ENCODE assay signal across 8 cellular contexts in the genomic region with DNA sequence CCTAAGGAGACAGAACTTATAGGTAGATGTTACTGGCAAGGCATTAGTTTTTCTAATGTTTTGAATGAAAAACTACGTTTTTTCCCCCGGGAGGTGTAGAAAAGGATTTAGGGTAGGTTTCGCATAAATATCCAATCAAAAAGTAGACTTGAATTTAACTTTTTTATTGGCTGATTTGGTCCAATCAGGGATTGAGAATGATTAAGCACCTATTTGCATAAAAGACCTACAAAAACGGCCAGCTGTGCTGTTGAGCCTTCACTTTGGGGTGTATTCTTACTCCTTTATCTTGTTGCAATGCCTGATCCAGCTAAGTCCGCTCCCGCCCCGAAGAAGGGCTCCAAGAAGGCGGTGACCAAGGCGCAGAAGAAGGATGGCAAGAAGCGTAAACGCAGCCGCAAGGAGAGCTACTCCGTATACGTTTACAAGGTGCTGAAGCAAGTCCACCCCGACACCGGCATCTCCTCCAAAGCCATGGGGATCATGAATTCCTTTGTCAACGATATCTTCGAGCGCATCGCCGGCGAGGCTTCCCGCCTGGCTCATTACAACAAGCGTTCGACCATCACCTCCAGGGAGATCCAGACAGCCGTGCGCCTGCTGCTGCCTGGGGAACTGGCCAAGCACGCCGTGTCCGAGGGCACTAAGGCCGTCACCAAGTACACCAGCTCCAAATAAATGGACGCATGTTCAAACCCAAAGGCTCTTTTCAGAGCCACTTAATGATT.
DNase-seq lines count a peak whose midpoint lies in the region; ATAC-seq, FAIRE-seq and TF ChIP-seq lines count a peak whose summit lies in the region.

No MANE protein-coding gene starts in this region.

- H3K9me3 ChIP-seq in keratinocyte (ENCODE audit: control insufficient read depth, low read depth, low read length) = no peaks in the 10 kb centered on the region

- no peaks in the 10 kb centered on the region for H3K79me2 ChIP-seq in keratinocyte (ENCODE audit: control insufficient read depth, insufficient read depth, low read length)

- POLR2A ChIA-PET in GM10248 (lab: Yijun Ruan, JAX) = interaction anchor here (0.6 to 3.1 kb wide), 25 partner anchors 9 to 1642 kb away, joined by 3 to 45 read pairs (median 5); a partner anchor contains a TSS

- dilution Hi-C loops in keratinocyte (cut with MboI; ENCODE audit: extremely low pct_ligation_motif_present, low sequenced_read_pairs) = no loop called here

- H2AFZ ChIP-seq in keratinocyte (ENCODE audit: control insufficient read depth, low read length) = peak overlapping the region; percentile 88

- no peaks in the 10 kb centered on the region for H3K36me3 ChIP-seq in keratinocyte (ENCODE audit: control insufficient read depth in 2 of 2, extremely low read depth in 1 of 2, insufficient read depth in 2 of 2, low read length in 2 of 2)

- H3K9me1 ChIP-seq in keratinocyte (ENCODE audit: control insufficient read depth, extremely low read depth, insufficient read depth, low read length) = no peaks in the 10 kb centered on the region

- peak overlapping the region; percentile 74 for H3K27ac ChIP-seq in keratinocyte (ENCODE audit: control insufficient read depth, insufficient read depth, low read length)

- DNase-seq in GM10248 (ENCODE audit: extremely low spot score) = peak; percentile 76
- DNase-seq in NCI-H146 treated with DMSO at 0.1 percent for 48 hours (lab: John Stamatoyannopoulos, UW; ENCODE audit: unreplicated experiment) = peak; percentile 96
- DNase-seq in UCSD-AML1 (lab: John Stamatoyannopoulos, UW; ENCODE audit: unreplicated experiment) = peak; percentile 58
- DNase-seq in central memory CD4-positive, alpha-beta T cell = peak; percentile 74
- DNase-seq in keratinocyte (ENCODE audit: low read depth, low spot score) = no peak
- DNase-seq in stimulated activated CD4-positive, alpha-beta T cell treated with anti-CD3 and anti-CD28 coated beads, Interleukin-2, amount 100 ng/mL, for 48 hours = peak; percentile 51 to 58
- DNase-seq in occipital lobe (lab: John Stamatoyannopoulos, UW) = no peak

- peaks cover 9% of the 10 kb centered on the region for H3K4me1 ChIP-seq in keratinocyte (ENCODE audit: control insufficient read depth, extremely low read depth, insufficient read depth, low read length)

- H3K4me3 ChIP-seq in keratinocyte (ENCODE audit: control insufficient read depth in 2 of 3, extremely low read depth in 1 of 3, insufficient read depth in 2 of 3, low read depth in 1 of 3, low read length in 3 of 3) = peak overlapping the region; percentile 59 to 73 (median 70)

- peak; percentile 5 for FAIRE-seq in keratinocyte (lab: Jason Lieb, UNC)

- H3K4me2 ChIP-seq in keratinocyte (ENCODE audit: control insufficient read depth, extremely low read depth, insufficient read depth, low read depth, low read length) = peak overlapping the region; percentile 96

- CTCF ChIA-PET in GM10248 (lab: Yijun Ruan, JAX) = interaction anchor here (0.9 to 4.0 kb wide), 14 partner anchors 10 to 225 kb away, joined by 3 to 39 read pairs (median 5); a partner anchor contains a TSS

- H3K27me3 ChIP-seq in keratinocyte (ENCODE audit: control insufficient read depth, extremely low read depth, insufficient read depth, low read length) = no peaks in the 10 kb centered on the region

- no peaks in the 10 kb centered on the region for H4K20me1 ChIP-seq in keratinocyte (ENCODE audit: control insufficient read depth, extremely low read depth, insufficient read depth, low read length)

- no peak for TF ChIP-seq CTCF in GM10248 (IDR thresholded peaks at IDR 0.05; ENCODE audit: control extremely low read depth, extremely low read depth, low read depth, missing control alignments)
- TF ChIP-seq CTCF in keratinocyte (optimal IDR thresholded peaks at IDR 0.05 in 1 of 3, IDR thresholded peaks at IDR 0.05 in 1 of 3, conservative IDR thresholded peaks at IDR 0.05 in 1 of 3; ENCODE audit: extremely low read depth in 1 of 3, insufficient read depth in 2 of 3, low read length in 3 of 3) = no peak

- ATAC-seq in HG02610 (IDR thresholded peaks at IDR 0.05; ENCODE audit: unreplicated experiment) = peak; percentile 59

- peak overlapping the region; percentile 75 for H3K9ac ChIP-seq in keratinocyte (ENCODE audit: control insufficient read depth, extremely low read depth, insufficient read depth, low read length)

Comparison
In these comparisons a context has a peak if more than half of its experiments do, and no peak if none do; other contexts are left out.
1. DNase-seq: peak in GM10248 (single experiment), NCI-H146 treated with DMSO at 0.1 percent for 48 hours (single experiment), UCSD-AML1 (single experiment), central memory CD4-positive, alpha-beta T cell (single experiment) and stimulated activated CD4-positive, alpha-beta T cell treated with anti-CD3 and anti-CD28 coated beads, Interleukin-2, amount 100 ng/mL, for 48 hours (2 of 2); none in keratinocyte (single experiment) and occipital lobe (single experiment).